ENCODE assay signal across 34 cellular contexts in the genomic region with DNA sequence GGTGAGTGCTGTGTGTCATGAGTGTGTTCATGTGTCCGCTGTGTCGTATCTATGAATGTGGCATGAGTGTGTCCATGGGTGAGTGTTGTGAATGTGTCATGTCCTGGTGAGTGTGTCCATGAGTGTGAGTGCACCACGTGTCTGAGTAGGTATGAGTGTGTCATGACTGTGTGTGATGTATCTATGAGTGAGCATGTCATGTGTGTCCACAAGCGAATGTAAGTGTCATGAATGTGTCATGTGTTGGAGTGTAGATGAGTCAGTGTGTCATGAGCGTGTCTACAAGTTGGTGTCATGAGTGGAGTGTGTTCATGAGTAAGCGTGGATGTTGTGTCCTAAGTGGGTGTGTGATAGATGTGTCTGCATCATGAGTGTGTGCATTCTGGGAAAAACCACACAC.
"Had no signal": no experiment of that assay in that cellular context is flagged by ENCODE, and none has a peak within 500 bp of the region (broad histone marks: within the 10 kb centered on the region; RNA-seq: fewer than 3 reads in every experiment).

No MANE protein-coding gene starts in this region.

- H3K36me3 Mint-ChIP-seq: activated CD8-positive, alpha-beta memory T cell treated with anti-CD3 and anti-CD28 coated beads, Interleukin-2, amount 10 ng/mL, durations not matched to agents 7 days and 5 days; activated naive CD8-positive, alpha-beta T cell treated with anti-CD3 and anti-CD28 coated beads for 36 hours had no signal

- H3K27me3 Mint-ChIP-seq: activated CD4-positive, alpha-beta memory T cell treated with anti-CD3 and anti-CD28 coated beads, Interleukin-2, amount 10 ng/mL, durations not matched to agents 7 days and 5 days; activated CD8-positive, alpha-beta memory T cell treated with anti-CD3 and anti-CD28 coated beads, Interleukin-2, amount 10 ng/mL, durations not matched to agents 7 days and 5 days; activated naive CD8-positive, alpha-beta T cell treated with anti-CD3 and anti-CD28 coated beads for 36 hours had no signal

- H3K4me3 Mint-ChIP-seq: activated CD4-positive, alpha-beta memory T cell treated with anti-CD3 and anti-CD28 coated beads, Interleukin-2, amount 10 ng/mL, durations not matched to agents 7 days and 5 days; activated CD8-positive, alpha-beta memory T cell treated with anti-CD3 and anti-CD28 coated beads, Interleukin-2, amount 10 ng/mL, durations not matched to agents 7 days and 5 days; activated naive CD8-positive, alpha-beta T cell treated with anti-CD3 and anti-CD28 coated beads for 36 hours had no signal

- H3K9me3 ChIP-seq: ascending aorta, body of pancreas, breast epithelium, SJCRH30 had no signal

- H3K9ac ChIP-seq: KMS-11 had no signal

- H3K4me1 ChIP-seq: ascending aorta, body of pancreas, breast epithelium, SJCRH30 had no signal

- H3K4me2 ChIP-seq: KMS-11 had no signal

- H3K27me3 ChIP-seq: ascending aorta, body of pancreas, breast epithelium had no signal

- ATAC-seq: activated CD8-positive, alpha-beta memory T cell treated with anti-CD3 and anti-CD28 coated beads, Interleukin-2, amount 10 ng/mL, durations not matched to agents 7 days and 5 days; body of pancreas had no signal

- H3K27ac Mint-ChIP-seq: activated CD4-positive, alpha-beta memory T cell treated with anti-CD3 and anti-CD28 coated beads, Interleukin-2, amount 10 ng/mL, durations not matched to agents 7 days and 5 days; activated CD8-positive, alpha-beta memory T cell treated with anti-CD3 and anti-CD28 coated beads, Interleukin-2, amount 10 ng/mL, durations not matched to agents 7 days and 5 days; activated naive CD8-positive, alpha-beta T cell treated with anti-CD3 and anti-CD28 coated beads for 36 hours had no signal

- H3K27ac ChIP-seq: ascending aorta, body of pancreas, breast epithelium, KMS-11, SJCRH30, SK-N-MC, WERI-Rb-1 had no signal

- H3K4me1 Mint-ChIP-seq: activated CD4-positive, alpha-beta memory T cell treated with anti-CD3 and anti-CD28 coated beads, Interleukin-2, amount 10 ng/mL, durations not matched to agents 7 days and 5 days; activated CD8-positive, alpha-beta memory T cell treated with anti-CD3 and anti-CD28 coated beads, Interleukin-2, amount 10 ng/mL, durations not matched to agents 7 days and 5 days; activated naive CD8-positive, alpha-beta T cell treated with anti-CD3 and anti-CD28 coated beads for 36 hours had no signal

- H3K4me3 ChIP-seq: ascending aorta, body of pancreas, breast epithelium, SJCRH30, SK-N-MC had no signal

- DNase-seq: activated CD4-positive, alpha-beta memory T cell treated with anti-CD3 and anti-CD28 coated beads, Interleukin-2, amount 10 ng/mL, durations not matched to agents 7 days and 5 days; activated CD4-positive, alpha-beta T cell treated with anti-CD3 and anti-CD28 coated beads for 1 hour; activated CD4-positive, alpha-beta T cell treated with anti-CD3 and anti-CD28 coated beads for 48 hours; activated CD4-positive, CD25-positive, alpha-beta regulatory T cell; activated CD8-positive, alpha-beta memory T cell treated with anti-CD3 and anti-CD28 coated beads for 24 hours; activated CD8-positive, alpha-beta memory T cell treated with anti-CD3 and anti-CD28 coated beads, Interleukin-2, amount 10 ng/mL, durations not matched to agents 7 days and 5 days; activated CD8-positive, alpha-beta memory T cell treated with anti-CD3 and anti-CD28 coated beads, Interleukin-2, amount 50 U/mL, for 48 hours; activated effector memory CD4-positive, alpha-beta T cell treated with anti-CD3 and anti-CD28 coated beads, Interleukin-2, amount 50 U/mL, for 16 hours; activated naive CD4-positive, alpha-beta T cell; activated naive CD4-positive, alpha-beta T cell treated with anti-CD3 and anti-CD28 coated beads, Interleukin-2, amount 50 U/mL, for 16 hours; activated naive CD8-positive, alpha-beta T cell treated with anti-CD3 and anti-CD28 coated beads for 36 hours; activated T-cell treated with anti-CD3 and anti-CD28 coated beads, Interleukin-2, amount 50 U/mL, for 48 hours; amygdala; body of pancreas; caudate nucleus; cerebellar nuclear complex; MM.1S; MV-4-11; NCI-H1092; NCI-H1436 treated with DMSO at 0.1 percent for 48 hours; NCI-H1694 treated with DMSO at 0.1 percent for 48 hours; NCI-H2029; NCI-H345; NCI-H526; NCI-H748 treated with DMSO at 0.1 percent for 48 hours; NK-92 treated with Interleukin-12 subunit alpha and Interleukin-12 subunit beta, amount 100 ng/mL, for 24 hours; SHP77; SJCRH30; T1000; WERI-Rb-1 had no signal

- H3K9me3 Mint-ChIP-seq: activated naive CD8-positive, alpha-beta T cell treated with anti-CD3 and anti-CD28 coated beads for 36 hours had no signal

- H3K36me3 ChIP-seq: ascending aorta, breast epithelium, SJCRH30, WERI-Rb-1 had no signal
